10 cellular contexts compared by ENCODE assay signal in the genomic region with DNA sequence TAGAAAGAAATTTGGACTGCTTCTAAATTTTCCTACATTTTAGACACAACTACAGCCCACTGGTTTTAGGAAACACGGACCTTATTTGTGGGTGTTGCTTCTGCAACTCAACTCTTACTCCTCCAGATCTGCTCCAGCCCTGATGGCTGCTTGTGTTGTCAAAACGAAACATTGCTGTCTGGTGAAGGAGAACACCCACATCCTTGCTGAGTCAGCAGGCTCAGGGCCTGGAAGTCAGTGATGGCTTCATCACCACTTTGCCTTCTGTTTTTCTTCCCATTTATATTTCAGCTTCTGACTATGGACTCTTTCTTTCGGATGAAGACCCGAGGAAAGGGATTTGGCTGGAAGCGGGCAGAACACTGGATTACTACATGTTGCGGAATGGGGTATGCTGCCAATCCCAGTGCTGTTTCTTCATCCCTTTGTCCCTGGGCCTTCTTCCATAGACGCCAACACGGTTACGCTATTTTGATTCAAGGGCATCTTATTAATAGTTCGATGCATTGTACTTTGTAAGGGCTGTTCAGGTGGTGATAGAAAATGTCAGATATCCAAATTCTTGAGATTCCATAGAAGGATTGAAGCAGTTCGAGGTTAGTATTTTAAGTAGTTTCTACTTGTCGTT.
A peak's percentile ranks its signal among the peaks of the same experiment; 100 is the strongest.
DNase-seq lines count a peak whose midpoint lies in the region; ATAC-seq and TF ChIP-seq lines count a peak whose summit lies in the region.
"Had no signal": no experiment of that assay in that cellular context is flagged by ENCODE, and none has a peak within 500 bp of the region (broad histone marks: within the 10 kb centered on the region; RNA-seq: fewer than 3 reads in every experiment).

No MANE protein-coding gene starts in this region.

- H3K27me3 Mint-ChIP-seq in activated naive CD4-positive, alpha-beta T cell treated with anti-CD3 and anti-CD28 coated beads for 36 hours (ENCODE audit: low read depth), result no peaks in the 10 kb centered on the region

- no peaks in the 10 kb centered on the region for H3K36me3 Mint-ChIP-seq in activated naive CD4-positive, alpha-beta T cell treated with anti-CD3 and anti-CD28 coated beads for 36 hours (ENCODE audit: low read depth)

- TF ChIP-seq EP300 in esophagus muscularis mucosa (IDR thresholded peaks at IDR 0.05), result no peak

- no peak overlapping the region for H3K4me3 ChIP-seq in esophagus muscularis mucosa
- H3K4me3 ChIP-seq: SJSA1 had no signal

- CTCF ChIA-PET in activated naive CD4-positive, alpha-beta T cell treated with anti-CD3 and anti-CD28 coated beads for 36 hours (lab: Charles Lee), result interaction anchor here (0.6 kb wide), 2 partner anchors 57 to 63 kb away, joined by 3 read pairs; no protein-coding TSS in a partner anchor

- intact Hi-C loops in activated naive CD4-positive, alpha-beta T cell treated with anti-CD3 and anti-CD28 coated beads for 36 hours (cut with micrococcal nuclease), result no loop called here
- intact Hi-C loops in esophagus muscularis mucosa (cut with DNase I), result loop anchor here (5.0 kb wide), 1 partner anchor 263 kb away; no protein-coding TSS in a partner anchor
- intact Hi-C loops in posterior vena cava (cut with DNase I), result loop anchor here in 1 of 2 donors (5.0 kb wide), 1 partner anchor 258 kb away; a partner anchor contains a TSS

- no peak overlapping the region for H3K27ac ChIP-seq in esophagus muscularis mucosa (replicated peaks in 1 of 4)
- H3K27ac ChIP-seq: C4-2B, SJSA1 had no signal

- H3K4me3 Mint-ChIP-seq in activated naive CD4-positive, alpha-beta T cell treated with anti-CD3 and anti-CD28 coated beads for 36 hours, result no peak overlapping the region

- no peak for TF ChIP-seq CTCF in esophagus muscularis mucosa (IDR thresholded peaks at IDR 0.05)

- DNase-seq in activated naive CD4-positive, alpha-beta T cell treated with anti-CD3 and anti-CD28 coated beads for 36 hours, result peak; percentile 37
- no peak for DNase-seq in activated naive CD4-positive, alpha-beta T cell (lab: John Stamatoyannopoulos, UW)
- DNase-seq in esophagus muscularis mucosa (ENCODE audit: extremely low spot score) (peak; percentile 74), stromal cell of bone marrow (ENCODE audit: low read depth) (peak; percentile 49), posterior vena cava (ENCODE audit: low spot score) (no peak), NCI-H2227 treated with DMSO at 0.1 percent for 48 hours (lab: John Stamatoyannopoulos, UW) (no peak)

- H3K4me1 ChIP-seq in esophagus muscularis mucosa, result peaks cover 0 to 4% (median 2%) of the 10 kb centered on the region in 4 donors

- no peaks in the 10 kb centered on the region for H3K9me3 Mint-ChIP-seq in activated naive CD4-positive, alpha-beta T cell treated with anti-CD3 and anti-CD28 coated beads for 36 hours

- H3K4me1 Mint-ChIP-seq in activated naive CD4-positive, alpha-beta T cell treated with anti-CD3 and anti-CD28 coated beads for 36 hours (ENCODE audit: low read depth), result no peaks in the 10 kb centered on the region

- peaks cover 0 to 27% (median 8%) of the 10 kb centered on the region in 4 donors for H3K36me3 ChIP-seq in esophagus muscularis mucosa

- no peaks in the 10 kb centered on the region for H3K27me3 ChIP-seq in esophagus muscularis mucosa
- H3K27me3 ChIP-seq: SJSA1 had no signal

- peak; percentile 93 for ATAC-seq in HG03103 (IDR thresholded peaks at IDR 0.05; ENCODE audit: low read depth, unreplicated experiment)
- ATAC-seq in GM18907 (IDR thresholded peaks at IDR 0.05; ENCODE audit: unreplicated experiment), result no peak

- WGBS in esophagus muscularis mucosa, result 88% methylated on average over 12 of the region's 12 CpGs

- no peaks in the 10 kb centered on the region for H3K9me3 ChIP-seq in esophagus muscularis mucosa
- H3K9me3 ChIP-seq: SJSA1 had no signal

- no peak overlapping the region for H3K27ac Mint-ChIP-seq in activated naive CD4-positive, alpha-beta T cell treated with anti-CD3 and anti-CD28 coated beads for 36 hours

- TF ChIP-seq POLR2A in esophagus muscularis mucosa (IDR thresholded peaks at IDR 0.05; ENCODE audit: low read depth), result no peak

Comparison
In these comparisons a context has a peak if more than half of its experiments do, and no peak if none do; other contexts are left out.
1. DNase-seq: peak in activated naive CD4-positive, alpha-beta T cell treated with anti-CD3 and anti-CD28 coated beads for 36 hours (single experiment), esophagus muscularis mucosa (single experiment) and stromal cell of bone marrow (single experiment); none in activated naive CD4-positive, alpha-beta T cell (0 of 4), posterior vena cava (single experiment) and NCI-H2227 treated with DMSO at 0.1 percent for 48 hours (single experiment).